Comparison of ENCODE assay signal across 1 cellular context in genomic region chr9:133144887-133145466, GRCh38.
TF ChIP-seq lines count a peak whose summit lies in the region.

No MANE protein-coding gene starts in this region.

TF ChIP-seq in K562, 482 proteins besides CTCF, POLR2A, EP300 and RAD21:
- TF ChIP-seq USF1 (CRISPR knock-in tag; IDR thresholded peaks at IDR 0.05) (no peak), ZNF407 (IDR thresholded peaks at IDR 0.05; ENCODE audit: low read depth) (no peak), ZNF609 (CRISPR knock-in tag; IDR thresholded peaks at IDR 0.05; ENCODE audit: borderline replicate concordance) (0 out of 2 replicates have a peak, but pooled peaks have one; percentile 6), SAFB2 (IDR thresholded peaks at IDR 0.05; ENCODE audit: borderline replicate concordance, low read depth, low read length, severe bottlenecking) (no peak)
TF ChIP-seq in K562: peak in this region for 1.
